6 cellular contexts compared by ENCODE assay signal in the genomic region with DNA sequence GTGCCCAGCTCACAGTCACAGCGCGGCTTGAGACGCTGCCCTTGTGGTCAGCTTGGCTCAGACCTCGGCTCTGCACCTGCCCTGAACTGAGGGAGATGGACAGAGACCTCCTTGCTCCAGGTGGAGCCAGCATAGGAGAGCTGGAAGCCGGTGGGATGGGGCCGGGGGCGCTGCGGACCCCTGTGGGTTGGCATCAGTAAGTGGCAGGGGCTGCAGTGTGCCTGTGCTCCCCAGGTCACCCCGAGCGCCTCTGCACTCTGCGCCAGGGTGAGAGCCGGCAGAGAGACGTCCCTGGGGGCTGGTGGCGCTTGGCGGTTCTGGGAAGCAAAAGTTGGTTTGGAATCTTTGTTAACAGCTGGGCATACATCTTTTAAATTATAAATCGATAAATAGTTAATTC.
"Had no signal": no experiment of that assay in that cellular context is flagged by ENCODE, and none has a peak within 500 bp of the region (broad histone marks: within the 10 kb centered on the region; RNA-seq: fewer than 3 reads in every experiment).

No MANE protein-coding gene starts in this region.

- H3K4me3 ChIP-seq: K562 had no signal

- DNase-seq: IMR-90, KBM-7, KG1 had no signal

- ATAC-seq: HepG2, K562 had no signal

- H3K27ac ChIP-seq: HL-60 had no signal
